In genomic region chr1:54283997-54284385, GRCh38 we compare ENCODE assay signal across 23 cellular contexts.
DNase-seq lines count a peak whose midpoint lies in the region; ATAC-seq and TF ChIP-seq lines count a peak whose summit lies in the region.
"Had no signal": no experiment of that assay in that cellular context is flagged by ENCODE, and none has a peak within 500 bp of the region (broad histone marks: within the 10 kb centered on the region; RNA-seq: fewer than 3 reads in every experiment).

No MANE protein-coding gene starts in this region.

- POLR2A ChIA-PET in activated naive CD8-positive, alpha-beta T cell treated with anti-CD3 and anti-CD28 coated beads, Interleukin-2, amount 10 ng/mL, durations not matched to agents 7 days and 5 days (lab: Charles Lee), result interaction anchor here (0.7 to 6.6 kb wide), 6 partner anchors 10 to 122 kb away, joined by 3 to 92 read pairs (median 4); partner anchors contain the start of gene SSBP3

- H3K36me3 Mint-ChIP-seq in activated CD8-positive, alpha-beta memory T cell treated with anti-CD3 and anti-CD28 coated beads, Interleukin-2, amount 10 ng/mL, durations not matched to agents 7 days and 5 days, result peaks cover 8% of the 10 kb centered on the region
- H3K36me3 Mint-ChIP-seq in activated naive CD8-positive, alpha-beta T cell treated with anti-CD3 and anti-CD28 coated beads, Interleukin-2, amount 10 ng/mL, durations not matched to agents 7 days and 5 days, result peaks cover 17% of the 10 kb centered on the region
- H3K36me3 Mint-ChIP-seq in natural killer cell, result peaks cover 8% of the 10 kb centered on the region

- H3K27ac Mint-ChIP-seq in activated CD8-positive, alpha-beta memory T cell treated with anti-CD3 and anti-CD28 coated beads, Interleukin-2, amount 10 ng/mL, durations not matched to agents 7 days and 5 days, result peak overlapping the region; percentile 97
- H3K27ac Mint-ChIP-seq in activated naive CD8-positive, alpha-beta T cell treated with anti-CD3 and anti-CD28 coated beads, Interleukin-2, amount 10 ng/mL, durations not matched to agents 7 days and 5 days, result peak overlapping the region; percentile 95
- peak overlapping the region; percentile 72 for H3K27ac Mint-ChIP-seq in natural killer cell
- H3K27ac Mint-ChIP-seq: stimulated activated memory B cell treated with anti-CD40 and anti-IgM and Interleukin-4, amounts not matched to agents 10 μg/mL and 1 μg/mL and 100 μg/mL, for 72 hours had no signal

- CTCF ChIA-PET in activated CD8-positive, alpha-beta memory T cell treated with anti-CD3 and anti-CD28 coated beads, Interleukin-2, amount 10 ng/mL, durations not matched to agents 7 days and 5 days (lab: Charles Lee), result interaction anchor here (0.9 to 2.7 kb wide), 5 partner anchors 9 to 215 kb away, joined by 3 to 12 read pairs (median 3); no protein-coding TSS in a partner anchor

- H3K27me3 Mint-ChIP-seq in activated CD8-positive, alpha-beta memory T cell treated with anti-CD3 and anti-CD28 coated beads, Interleukin-2, amount 10 ng/mL, durations not matched to agents 7 days and 5 days, result no peaks in the 10 kb centered on the region
- no peaks in the 10 kb centered on the region for H3K27me3 Mint-ChIP-seq in activated naive CD8-positive, alpha-beta T cell treated with anti-CD3 and anti-CD28 coated beads, Interleukin-2, amount 10 ng/mL, durations not matched to agents 7 days and 5 days
- H3K27me3 Mint-ChIP-seq in natural killer cell (ENCODE audit: low read depth in 2 of 2), result no peaks in the 10 kb centered on the region
- H3K27me3 Mint-ChIP-seq: stimulated activated memory B cell treated with anti-CD40 and anti-IgM and Interleukin-4, amounts not matched to agents 10 μg/mL and 1 μg/mL and 100 μg/mL, for 72 hours had no signal

- no peak for TF ChIP-seq CTCF in natural killer cell (IDR thresholded peaks at IDR 0.05)
- no peak for TF ChIP-seq CTCF in foreskin keratinocyte (conservative IDR thresholded peaks at IDR 0.05)

- intact Hi-C loops in natural killer cell (cut with micrococcal nuclease), result no loop called here

- H3K9me3 Mint-ChIP-seq in activated CD8-positive, alpha-beta memory T cell treated with anti-CD3 and anti-CD28 coated beads, Interleukin-2, amount 10 ng/mL, durations not matched to agents 7 days and 5 days (ENCODE audit: low read depth), result no peaks in the 10 kb centered on the region
- H3K9me3 Mint-ChIP-seq in activated naive CD8-positive, alpha-beta T cell treated with anti-CD3 and anti-CD28 coated beads, Interleukin-2, amount 10 ng/mL, durations not matched to agents 7 days and 5 days, result no peaks in the 10 kb centered on the region
- H3K9me3 Mint-ChIP-seq in natural killer cell, result no peaks in the 10 kb centered on the region
- H3K9me3 Mint-ChIP-seq: stimulated activated memory B cell treated with anti-CD40 and anti-IgM and Interleukin-4, amounts not matched to agents 10 μg/mL and 1 μg/mL and 100 μg/mL, for 72 hours had no signal

- H3K4me3 Mint-ChIP-seq in activated CD8-positive, alpha-beta memory T cell treated with anti-CD3 and anti-CD28 coated beads, Interleukin-2, amount 10 ng/mL, durations not matched to agents 7 days and 5 days, result peak overlapping the region; percentile 34
- H3K4me3 Mint-ChIP-seq in activated naive CD8-positive, alpha-beta T cell treated with anti-CD3 and anti-CD28 coated beads, Interleukin-2, amount 10 ng/mL, durations not matched to agents 7 days and 5 days, result peak overlapping the region; percentile 71
- H3K4me3 Mint-ChIP-seq in natural killer cell, result no peak overlapping the region
- H3K4me3 Mint-ChIP-seq: stimulated activated memory B cell treated with anti-CD40 and anti-IgM and Interleukin-4, amounts not matched to agents 10 μg/mL and 1 μg/mL and 100 μg/mL, for 72 hours had no signal

- no peaks in the 10 kb centered on the region for H3K9me3 ChIP-seq in KOPT-K1 (ENCODE audit: insufficient read depth, low read length, poor library complexity, severe bottlenecking)
- H3K9me3 ChIP-seq: BLaER1, pancreas, right atrium auricular region, SJSA1 had no signal

- peak overlapping the region; percentile 98 for H3K27ac ChIP-seq in KOPT-K1 (ENCODE audit: low read depth, low read length, poor library complexity, severe bottlenecking)
- H3K27ac ChIP-seq in foreskin keratinocyte, result no peak overlapping the region
- H3K27ac ChIP-seq: BLaER1, brain microvascular endothelial cell, right atrium auricular region, SJSA1 had no signal

- no peak for ATAC-seq in activated CD8-positive, alpha-beta memory T cell treated with anti-CD3 and anti-CD28 coated beads, Interleukin-2, amount 10 ng/mL, durations not matched to agents 7 days and 5 days
- ATAC-seq in activated naive CD8-positive, alpha-beta T cell treated with anti-CD3 and anti-CD28 coated beads, Interleukin-2, amount 10 ng/mL, durations not matched to agents 7 days and 5 days (ENCODE audit: low read depth), result no peak
- ATAC-seq in natural killer cell, result no peak
- no peak for ATAC-seq in foreskin keratinocyte
- ATAC-seq: esophagus mucosa; stimulated activated memory B cell treated with anti-CD40 and anti-IgM and Interleukin-4, amounts not matched to agents 10 μg/mL and 1 μg/mL and 100 μg/mL, for 72 hours had no signal

- H3K36me3 ChIP-seq in KOPT-K1 (ENCODE audit: insufficient read depth, low read length), result peaks cover 21% of the 10 kb centered on the region
- H3K36me3 ChIP-seq: pancreas had no signal

- no peak for DNase-seq in activated CD8-positive, alpha-beta memory T cell treated with anti-CD3 and anti-CD28 coated beads, Interleukin-2, amount 10 ng/mL, durations not matched to agents 7 days and 5 days
- DNase-seq in activated CD8-positive, alpha-beta memory T cell treated with anti-CD3 and anti-CD28 coated beads, Interleukin-2, amount 50 U/mL, for 4 hours, result no peak
- DNase-seq in activated naive CD8-positive, alpha-beta T cell treated with anti-CD3 and anti-CD28 coated beads, Interleukin-2, amount 10 ng/mL, durations not matched to agents 7 days and 5 days, result no peak
- DNase-seq in natural killer cell, result no peak
- DNase-seq in AG08396 (ENCODE audit: low spot score), result no peak
- DNase-seq in foreskin keratinocyte, result no peak
- DNase-seq in NCI-H82 (lab: John Stamatoyannopoulos, UW), result no peak
- DNase-seq: brain microvascular endothelial cell; effector CD8-positive, alpha-beta T cell; foreskin melanocyte; HCEC 1CT; hippocampal formation; midbrain; NCI-H1092 treated with DMSO at 0.1 percent for 48 hours; NCI-H2029; NCI-H69 had no signal

- no peaks in the 10 kb centered on the region for H3K4me1 ChIP-seq in foreskin keratinocyte

- peaks cover 83% of the 10 kb centered on the region for H3K4me1 Mint-ChIP-seq in activated CD8-positive, alpha-beta memory T cell treated with anti-CD3 and anti-CD28 coated beads, Interleukin-2, amount 10 ng/mL, durations not matched to agents 7 days and 5 days
- H3K4me1 Mint-ChIP-seq in activated naive CD8-positive, alpha-beta T cell treated with anti-CD3 and anti-CD28 coated beads, Interleukin-2, amount 10 ng/mL, durations not matched to agents 7 days and 5 days, result peaks cover 67% of the 10 kb centered on the region
- H3K4me1 Mint-ChIP-seq in natural killer cell, result peaks cover 68 to 71% of the 10 kb centered on the region in 2 donors

- H3K27me3 ChIP-seq in foreskin keratinocyte, result no peaks in the 10 kb centered on the region
- H3K27me3 ChIP-seq: BLaER1, brain microvascular endothelial cell, pancreas, right atrium auricular region, SJSA1 had no signal
